ENCODE assay signal across 27 cellular contexts in genomic region chr10:129157185-129157584, GRCh38.
"Had no signal": no experiment of that assay in that cellular context is flagged by ENCODE, and none has a peak within 500 bp of the region (broad histone marks: within the 10 kb centered on the region; RNA-seq: fewer than 3 reads in every experiment).

No MANE protein-coding gene starts in this region.

- H3K27me3 ChIP-seq: stomach, suprapubic skin, testis, thyroid gland, tibial artery, tibial nerve, transverse colon, upper lobe of left lung, upper lobe of right lung, uterus, vagina had no signal

- H3K9me3 ChIP-seq: testis, thoracic aorta, thyroid gland, transverse colon, upper lobe of left lung, upper lobe of right lung, vagina had no signal

- ATAC-seq: stimulated activated effector memory CD8-positive, alpha-beta T cell treated with anti-CD3 and anti-CD28 coated beads, Interleukin-12 subunit alpha, Interleukin-12 subunit beta, amount 100 ng/mL, for 72 hours; stimulated activated memory B cell treated with anti-CD40 and anti-IgM and Interleukin-4, amounts not matched to agents 10 μg/mL and 1 μg/mL and 100 μg/mL, for 72 hours; stimulated activated naive B cell treated with anti-CD40 and anti-IgM and Interleukin-4, amounts not matched to agents 10 μg/mL and 1 μg/mL and 100 μg/mL, for 72 hours; stimulated activated naive CD8-positive, alpha-beta T cell treated with anti-CD3 and anti-CD28 coated beads, Interleukin-15, amount 100 ng/mL, for 72 hours; stimulated activated naive CD8-positive, alpha-beta T cell treated with anti-CD3 and anti-CD28 coated beads, Interleukin-15, Interleukin-2, amounts not matched to agents 100 U/mL and 50 U/mL, for 24 hours; upper lobe of right lung had no signal

- FAIRE-seq: urothelium cell line had no signal

- H3K36me3 ChIP-seq: stomach, suprapubic skin, thoracic aorta, thyroid gland, tibial artery, tibial nerve, transverse colon, upper lobe of left lung, upper lobe of right lung, uterus, vagina had no signal

- H3K27ac ChIP-seq: stomach, suprapubic skin, testis, thoracic aorta, thyroid gland, tibial artery, tibial nerve, transverse colon, upper lobe of left lung, upper lobe of right lung, uterus, vagina had no signal

- H3K4me3 ChIP-seq: stomach, suprapubic skin, testis, thoracic aorta, thyroid gland, tibial artery, tibial nerve, transverse colon, upper lobe of left lung, upper lobe of right lung, uterus, vagina had no signal

- DNase-seq: stimulated activated CD4-positive, alpha-beta T cell treated with anti-CD3 and anti-CD28 coated beads, Interleukin-2, amount 100 ng/mL, for 48 hours; stimulated activated CD4-positive, alpha-beta T cell treated with anti-CD3 and anti-CD28 coated beads, Interleukin-4, amount 100 ng/mL, for 1 hour; stimulated activated CD4-positive, alpha-beta T cell treated with anti-CD3 and anti-CD28 coated beads, Interleukin-4, amount 100 ng/mL, for 24 hours; stimulated activated CD4-positive, alpha-beta T cell treated with anti-CD3 and anti-CD28 coated beads, Interleukin-4, amount 100 ng/mL, for 4 hours; stimulated activated CD8-positive, alpha-beta memory T cell treated with anti-CD3 and anti-CD28 coated beads, Interleukin-4, amount 100 ng/mL, for 48 hours; stimulated activated naive B cell treated with anti-CD40 and anti-IgM and Interleukin-4, amounts not matched to agents 10 μg/mL and 1 μg/mL and 100 μg/mL, for 72 hours; stimulated activated naive CD4-positive, alpha-beta T cell; stimulated activated naive CD4-positive, alpha-beta T cell treated with Interleukin-2 at 50 U/mL for 16 hours; stimulated activated naive CD8-positive, alpha-beta T cell treated with anti-CD3 and anti-CD28 coated beads, Interleukin-15, amount 100 ng/mL, for 72 hours; stimulated activated naive CD8-positive, alpha-beta T cell treated with anti-CD3 and anti-CD28 coated beads, Interleukin-15, Interleukin-2, amounts not matched to agents 100 U/mL and 50 U/mL, for 24 hours; stomach; substantia nigra; testis; thyroid gland; tibial artery; transverse colon; trophoblast cell; upper lobe of left lung; upper lobe of right lung; uterus had no signal

- H3K4me1 ChIP-seq: stomach, suprapubic skin, testis, thyroid gland, tibial artery, tibial nerve, transverse colon, upper lobe of left lung, upper lobe of right lung, uterus, vagina had no signal
